ENCODE assay signal across 8 cellular contexts in the genomic region with DNA sequence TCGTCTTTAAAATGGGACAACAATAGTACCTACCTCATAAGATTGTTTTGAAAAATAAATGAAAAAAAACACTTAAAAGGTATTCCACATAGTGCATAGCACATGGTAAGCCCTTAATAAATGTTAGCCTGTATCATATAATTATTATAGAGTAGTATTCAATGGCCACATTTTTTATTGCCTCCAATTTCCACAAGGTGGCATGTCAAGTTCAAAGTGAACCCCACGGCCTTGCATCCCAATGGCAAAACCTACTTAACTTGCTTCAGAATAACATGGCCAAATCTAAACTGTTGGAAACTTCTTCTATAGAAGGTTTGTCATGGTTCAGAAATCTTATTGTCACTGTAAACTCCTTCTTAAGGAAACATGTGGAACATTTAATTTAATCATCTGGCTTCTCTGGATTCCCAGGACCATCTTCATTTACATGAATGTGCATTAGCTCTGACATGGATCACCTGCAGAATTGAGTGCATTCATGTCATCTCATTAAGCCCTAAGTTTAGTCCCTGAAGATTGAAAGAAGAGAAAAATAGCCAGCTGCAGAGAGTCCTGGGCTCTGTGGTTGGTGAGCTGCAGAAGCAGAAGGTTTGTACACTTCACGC.
DNase-seq lines count a peak whose midpoint lies in the region; ATAC-seq and TF ChIP-seq lines count a peak whose summit lies in the region.

No MANE protein-coding gene starts in this region.

- ATAC-seq in left ventricle myocardium superior (peak; percentile 82), GM21423 (IDR thresholded peaks at IDR 0.05; ENCODE audit: unreplicated experiment) (no peak)

- DNase-seq in AG08396 (ENCODE audit: low spot score) (peak; percentile 30), adipocyte (ENCODE audit: low read depth) (peak; percentile 78), left ventricle myocardium superior (no peak), superior temporal gyrus (ENCODE audit: extremely low spot score) (peak; percentile 81), T-helper 9 cell (no peak)

- H2AFZ ChIP-seq in KMS-11 (ENCODE audit: low read depth), result no peak overlapping the region

- no peak overlapping the region for H3K9ac ChIP-seq in KMS-11
- H3K9ac ChIP-seq in adipocyte (ENCODE audit: low read length), result no peak overlapping the region

- TF ChIP-seq CTCF in GM12873 (IDR thresholded peaks at IDR 0.05; ENCODE audit: insufficient read depth, low read depth, low read length, missing control alignments) (peak; percentile 56), KMS-11 (conservative IDR thresholded peaks at IDR 0.05; ENCODE audit: low read depth, low read length) (peak; percentile 85)

- H3K27me3 ChIP-seq in KMS-11 (ENCODE audit: insufficient read depth, low read depth) (no peaks in the 10 kb centered on the region), adipocyte (replicated peaks; ENCODE audit: control insufficient read depth, insufficient read depth, low read length) (no peaks in the 10 kb centered on the region)

- no peaks in the 10 kb centered on the region for H3K36me3 ChIP-seq in KMS-11 (ENCODE audit: insufficient read depth)
- H3K36me3 ChIP-seq in adipocyte (ENCODE audit: control insufficient read depth, insufficient read depth, low read length, severe bottlenecking), result no peaks in the 10 kb centered on the region

- H3K4me3 ChIP-seq in KMS-11 (IDR thresholded peaks at IDR 0.05; ENCODE audit: insufficient read depth, low read depth, low read length) (no peak overlapping the region), adipocyte (ENCODE audit: low read length) (no peak overlapping the region)

- H3K27ac ChIP-seq in KMS-11, result no peak overlapping the region; the same call in 1 of the 2 replicates

- no peaks in the 10 kb centered on the region for H3K79me2 ChIP-seq in KMS-11 (ENCODE audit: insufficient read depth, low read depth)

- intact Hi-C loops in left ventricle myocardium superior (cut with micrococcal nuclease), result loop anchor here (2.0 to 10.0 kb wide), 2 partner anchors 162 to 252 kb away; a partner anchor contains a TSS

- H3K4me2 ChIP-seq in KMS-11, result peak overlapping the region; percentile 89; the same call in 1 of the 2 replicates

- H3K4me1 ChIP-seq in KMS-11 (ENCODE audit: low read depth, poor library complexity, severe bottlenecking) (peaks cover 64% of the 10 kb centered on the region), adipocyte (ENCODE audit: control insufficient read depth, insufficient read depth, low read length) (no peaks in the 10 kb centered on the region)

- H3K9me3 ChIP-seq in adipocyte (ENCODE audit: control insufficient read depth, low read length), result no peaks in the 10 kb centered on the region

- no peaks in the 10 kb centered on the region for H4K20me1 ChIP-seq in KMS-11 (ENCODE audit: insufficient read depth)

Comparison
In these comparisons a context has a peak if more than half of its experiments do, and no peak if none do; other contexts are left out.
1. DNase-seq: peak in AG08396 (single experiment), adipocyte (single experiment) and superior temporal gyrus (single experiment); none in left ventricle myocardium superior (single experiment) and T-helper 9 cell (single experiment).